ENCODE assay signal across 6 cellular contexts in genomic region chr14:53703457-53703856, GRCh38.
"Had no signal": no experiment of that assay in that cellular context is flagged by ENCODE, and none has a peak within 500 bp of the region (broad histone marks: within the 10 kb centered on the region; RNA-seq: fewer than 3 reads in every experiment).

No MANE protein-coding gene starts in this region.

- FAIRE-seq: K562 had no signal

- H3K4me2 ChIP-seq: KMS-11 had no signal

- H3K9ac ChIP-seq: KMS-11 had no signal

- ATAC-seq: K562 had no signal

- H3K4me3 ChIP-seq: K562 had no signal

- DNase-seq: IMR-90, KBM-7, KG1 had no signal

- H3K27ac ChIP-seq: HL-60, KMS-11 had no signal
